Comparison of ENCODE assay signal across 21 cellular contexts in the genomic region with DNA sequence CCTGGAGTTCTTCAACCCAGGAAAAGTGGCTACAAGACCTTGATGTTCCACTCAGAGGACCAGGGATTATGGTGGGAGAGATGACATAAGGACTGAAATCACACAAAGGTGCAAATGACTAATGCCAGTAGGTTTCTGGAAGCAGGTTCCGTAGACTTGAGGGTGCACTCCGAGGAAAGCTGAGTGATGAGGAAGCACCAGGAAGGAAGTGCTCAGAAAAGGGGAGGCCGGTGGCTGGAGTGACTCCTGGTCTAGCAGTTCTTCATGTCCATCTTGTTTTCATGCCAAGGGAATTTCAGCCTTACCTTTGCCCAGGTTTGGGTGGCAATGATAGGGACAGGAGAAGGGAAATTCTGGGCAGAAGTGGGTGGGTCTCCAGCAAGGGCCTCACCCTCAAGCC.
"Had no signal": no experiment of that assay in that cellular context is flagged by ENCODE, and none has a peak within 500 bp of the region (broad histone marks: within the 10 kb centered on the region; RNA-seq: fewer than 3 reads in every experiment).

No MANE protein-coding gene starts in this region.

- H3K4me1 Mint-ChIP-seq: immature natural killer cell, mesothelial cell of epicardium had no signal

- H3K27me3 ChIP-seq: dorsolateral prefrontal cortex, esophagus squamous epithelium, gastrocnemius medialis, hepatocyte, left lung had no signal

- H3K36me3 ChIP-seq: esophagus squamous epithelium, gastrocnemius medialis, left lung, lower lobe of right lung had no signal

- H3K9me3 ChIP-seq: esophagus squamous epithelium, gastrocnemius medialis, left lung, lower lobe of right lung, mucosa of descending colon had no signal

- H3K4me3 ChIP-seq: coronary artery, dorsolateral prefrontal cortex, esophagus squamous epithelium, gastrocnemius medialis, hepatocyte, left lung, lower lobe of right lung, mucosa of descending colon had no signal

- H3K4me2 ChIP-seq: hepatocyte had no signal

- H3K36me3 Mint-ChIP-seq: immature natural killer cell, mesothelial cell of epicardium, naive B cell had no signal

- H3K27ac Mint-ChIP-seq: immature natural killer cell, mesothelial cell of epicardium, naive B cell had no signal

- H3K4me3 Mint-ChIP-seq: immature natural killer cell, mesothelial cell of epicardium, naive B cell had no signal

- ATAC-seq: gastrocnemius medialis, left cardiac atrium, left lung, left ventricle myocardium superior, lower lobe of right lung, mucosa of descending colon had no signal

- H3K27me3 Mint-ChIP-seq: naive B cell had no signal

- H3K27ac ChIP-seq: coronary artery, dorsolateral prefrontal cortex, esophagus squamous epithelium, gastrocnemius medialis, hepatocyte, left lung, lower lobe of right lung had no signal

- H3K4me1 ChIP-seq: left lung, lower lobe of right lung had no signal

- DNase-seq: dermis blood vessel endothelial cell; dorsolateral prefrontal cortex; effector CD4-positive, alpha-beta T cell; effector memory CD4-positive, alpha-beta T cell; esophagus squamous epithelium; foreskin fibroblast; foreskin melanocyte; gastrocnemius medialis; glutamatergic neuron; hypothalamus; immature natural killer cell; left cardiac atrium; left lung; left ventricle myocardium superior; lower lobe of right lung; mesenchymal stem cell; mucosa of descending colon; naive B cell had no signal

- H2AFZ ChIP-seq: hepatocyte had no signal

- H3K79me2 ChIP-seq: hepatocyte had no signal

- H3K9me3 Mint-ChIP-seq: immature natural killer cell had no signal
